In the genomic region with DNA sequence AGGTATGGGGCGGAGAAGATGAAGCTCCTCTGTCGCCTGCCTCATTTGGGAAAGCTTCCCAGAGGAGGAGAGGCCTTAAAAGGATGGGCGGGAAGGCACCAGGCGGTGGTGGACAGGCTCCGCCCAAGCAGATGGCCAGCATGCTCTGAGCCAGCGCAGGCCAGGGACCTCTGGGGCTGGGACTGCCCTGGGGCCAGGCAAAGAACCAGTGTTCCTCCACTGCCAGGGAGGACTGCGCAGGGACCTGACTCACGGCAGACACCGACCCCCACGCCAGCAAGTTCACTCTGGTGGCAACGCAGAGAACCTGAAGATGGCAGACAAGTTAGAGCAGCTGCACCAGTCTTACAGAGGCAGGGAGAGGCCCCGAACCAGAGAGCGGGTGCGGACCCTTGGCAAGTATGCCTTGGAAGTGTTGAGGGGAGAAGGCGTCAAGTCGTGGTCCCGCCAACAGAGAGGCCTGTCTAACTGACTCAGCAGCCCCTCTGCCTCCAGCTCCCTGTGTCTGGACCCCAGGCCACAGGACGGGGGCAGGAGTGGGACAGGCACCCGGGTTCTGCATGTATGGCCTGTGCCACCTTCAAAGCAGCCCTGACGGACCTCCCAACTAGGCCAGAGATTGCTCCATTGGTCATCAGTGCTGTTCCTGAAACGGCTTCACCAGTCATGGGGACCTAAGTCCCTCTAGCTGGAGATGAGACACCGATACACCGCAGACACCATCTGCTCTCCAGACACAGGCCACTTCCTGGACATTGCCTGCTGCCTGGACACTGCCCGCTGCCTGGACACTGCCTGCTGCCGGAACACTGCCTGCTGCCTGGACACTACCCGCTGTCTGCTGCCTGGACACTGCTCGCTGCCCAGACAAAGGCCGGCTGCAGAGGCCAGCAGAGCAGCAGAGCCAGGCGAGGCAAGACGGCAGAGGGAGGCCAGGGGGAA, we compare ENCODE assay signal across 9 cellular contexts.
DNase-seq lines count a peak whose midpoint lies in the region; ATAC-seq and TF ChIP-seq lines count a peak whose summit lies in the region.
"Had no signal": no experiment of that assay in that cellular context is flagged by ENCODE, and none has a peak within 500 bp of the region (broad histone marks: within the 10 kb centered on the region; RNA-seq: fewer than 3 reads in every experiment).

No MANE protein-coding gene starts in this region.

- H3K27ac Mint-ChIP-seq in T-helper 1 cell treated with Interleukin-12 subunit alpha and Interleukin-12 subunit beta and Interleukin-4 antibody, amounts not matched to agents 30 μg/mL and 1 μg/mL, for 36 hours = peak overlapping the region; percentile 95
- no peak overlapping the region for H3K27ac Mint-ChIP-seq in endothelial cell (ENCODE audit: unreplicated experiment)

- ATAC-seq in HG03135 (IDR thresholded peaks at IDR 0.05; ENCODE audit: unreplicated experiment) = no peak

- TF ChIP-seq POLR2A in testis (IDR thresholded peaks at IDR 0.05) = no peak

- no peaks in the 10 kb centered on the region for H3K27me3 Mint-ChIP-seq in T-helper 1 cell treated with Interleukin-12 subunit alpha and Interleukin-12 subunit beta and Interleukin-4 antibody, amounts not matched to agents 30 μg/mL and 1 μg/mL, for 36 hours (ENCODE audit: low read depth)
- H3K27me3 Mint-ChIP-seq in endothelial cell (ENCODE audit: unreplicated experiment) = peaks cover 1% of the 10 kb centered on the region

- H3K4me1 ChIP-seq in testis = peaks cover 30% of the 10 kb centered on the region

- H3K9me3 ChIP-seq in testis = no peaks in the 10 kb centered on the region

- peaks cover 65% of the 10 kb centered on the region for H3K4me1 Mint-ChIP-seq in T-helper 1 cell treated with Interleukin-12 subunit alpha and Interleukin-12 subunit beta and Interleukin-4 antibody, amounts not matched to agents 30 μg/mL and 1 μg/mL, for 36 hours (ENCODE audit: low read depth)
- peaks cover 21% of the 10 kb centered on the region for H3K4me1 Mint-ChIP-seq in endothelial cell (ENCODE audit: unreplicated experiment)

- H3K9me3 Mint-ChIP-seq in T-helper 1 cell treated with Interleukin-12 subunit alpha and Interleukin-12 subunit beta and Interleukin-4 antibody, amounts not matched to agents 30 μg/mL and 1 μg/mL, for 36 hours = no peaks in the 10 kb centered on the region
- no peaks in the 10 kb centered on the region for H3K9me3 Mint-ChIP-seq in endothelial cell (ENCODE audit: unreplicated experiment)

- in situ Hi-C loops in astrocyte of the spinal cord (cut with HindIII; ENCODE audit: low sequenced_read_pairs) = no loop called here

- intact Hi-C loops in testis (cut with DNase I; ENCODE audit: low total_unique reads) = no loop called here

- no peak overlapping the region for H3K4me3 Mint-ChIP-seq in T-helper 1 cell treated with Interleukin-12 subunit alpha and Interleukin-12 subunit beta and Interleukin-4 antibody, amounts not matched to agents 30 μg/mL and 1 μg/mL, for 36 hours
- H3K4me3 Mint-ChIP-seq in endothelial cell (ENCODE audit: unreplicated experiment) = no peak overlapping the region

- DNase-seq in T-helper 1 cell = no peak
- peak; percentile 46 for DNase-seq in astrocyte of the spinal cord (ENCODE audit: low read depth, low spot score)
- peak; percentile 61 for DNase-seq in testis
- no peak for DNase-seq in endothelial cell (ENCODE audit: low spot score)
- no peak for DNase-seq in GM20000 (ENCODE audit: low spot score)
- DNase-seq: MM.1S had no signal

- H3K36me3 Mint-ChIP-seq in T-helper 1 cell treated with Interleukin-12 subunit alpha and Interleukin-12 subunit beta and Interleukin-4 antibody, amounts not matched to agents 30 μg/mL and 1 μg/mL, for 36 hours (ENCODE audit: low read depth) = peaks cover 25% of the 10 kb centered on the region
- no peaks in the 10 kb centered on the region for H3K36me3 Mint-ChIP-seq in endothelial cell (ENCODE audit: low read depth, unreplicated experiment)

- H3K27ac ChIP-seq in layer of hippocampus (ENCODE audit: low read depth, low read length) = peak overlapping the region; percentile 65
- H3K27ac ChIP-seq in testis = no peak overlapping the region

- no peaks in the 10 kb centered on the region for H3K27me3 ChIP-seq in layer of hippocampus (ENCODE audit: control insufficient read depth, insufficient read depth, low read length)
- no peaks in the 10 kb centered on the region for H3K27me3 ChIP-seq in testis

- TF ChIP-seq CTCF in astrocyte of the spinal cord (IDR thresholded peaks at IDR 0.05; ENCODE audit: low read depth, low read length) = no peak
- no peak for TF ChIP-seq CTCF in testis (IDR thresholded peaks at IDR 0.05)
- no peak for TF ChIP-seq CTCF in endothelial cell (IDR thresholded peaks at IDR 0.05; ENCODE audit: unreplicated experiment)
- TF ChIP-seq CTCF in GM20000 (IDR thresholded peaks at IDR 0.05; ENCODE audit: extremely low read depth, missing control alignments) = no peak

- 85 to 87% methylated on average over 7 to 30 of the region's 30 CpGs for WGBS in testis, 2 donors

- H3K36me3 ChIP-seq in testis (ENCODE audit: low read depth, missing control alignments) = no peaks in the 10 kb centered on the region

- no peak overlapping the region for H3K4me3 ChIP-seq in astrocyte of the spinal cord (ENCODE audit: low read depth, low read length)
- H3K4me3 ChIP-seq in testis = no peak overlapping the region

Comparison
In these comparisons a context has a peak if more than half of its experiments do, and no peak if none do; other contexts are left out.
1. DNase-seq: peak in astrocyte of the spinal cord (single experiment) and testis (single experiment); none in T-helper 1 cell (0 of 5), endothelial cell (single experiment) and GM20000 (single experiment).